Comparison of ENCODE assay signal across 13 cellular contexts in genomic region chr18:48800479-48800876, GRCh38.
DNase-seq lines count a peak whose midpoint lies in the region; ATAC-seq lines count a peak whose summit lies in the region.
"Had no signal": no experiment of that assay in that cellular context is flagged by ENCODE, and none has a peak within 500 bp of the region (broad histone marks: within the 10 kb centered on the region; RNA-seq: fewer than 3 reads in every experiment).

No MANE protein-coding gene starts in this region.

- peak overlapping the region in 1 of 2 donors; percentile 7 for H3K27ac Mint-ChIP-seq in stimulated activated naive CD8-positive, alpha-beta T cell treated with anti-CD3 and anti-CD28 coated beads, Interleukin-15, amount 100 ng/mL, for 72 hours

- no peaks in the 10 kb centered on the region for H3K27me3 Mint-ChIP-seq in stimulated activated naive CD8-positive, alpha-beta T cell treated with anti-CD3 and anti-CD28 coated beads, Interleukin-15, amount 100 ng/mL, for 72 hours

- DNase-seq in activated CD4-positive, alpha-beta T cell treated with anti-CD3 and anti-CD28 coated beads for 1 hour, result peak; percentile 2
- no peak for DNase-seq in activated CD4-positive, alpha-beta T cell treated with anti-CD3 and anti-CD28 coated beads, Interleukin-2, amount 50 U/mL, for 4 hours
- peak; percentile 6 for DNase-seq in ecto neural progenitor cell (ENCODE audit: low spot score)
- DNase-seq in stimulated activated naive CD8-positive, alpha-beta T cell treated with anti-CD3 and anti-CD28 coated beads, Interleukin-15, amount 100 ng/mL, for 72 hours, result peak in 1 of 2 donors; percentile 4
- DNase-seq in H7, result no peak
- DNase-seq in NCI-H1048 (lab: John Stamatoyannopoulos, UW), result no peak
- DNase-seq: 8988T, mesendoderm, NCI-H446 treated with DMSO at 0.1 percent for 48 hours, T-helper 9 cell had no signal

- H3K4me1 Mint-ChIP-seq in stimulated activated naive CD8-positive, alpha-beta T cell treated with anti-CD3 and anti-CD28 coated beads, Interleukin-15, amount 100 ng/mL, for 72 hours, result peaks cover 76% of the 10 kb centered on the region

- H3K4me3 Mint-ChIP-seq in stimulated activated naive CD8-positive, alpha-beta T cell treated with anti-CD3 and anti-CD28 coated beads, Interleukin-15, amount 100 ng/mL, for 72 hours, result peak overlapping the region; percentile 24 to 48

- no peaks in the 10 kb centered on the region for H3K27me3 ChIP-seq in H7 (ENCODE audit: control insufficient read depth, insufficient read depth, low read length)
- H3K27me3 ChIP-seq: breast epithelium had no signal

- no peaks in the 10 kb centered on the region for H3K36me3 ChIP-seq in H7 (replicated peaks; ENCODE audit: control insufficient read depth, insufficient read depth, low read length)
- H3K36me3 ChIP-seq: breast epithelium had no signal

- H3K9me3 Mint-ChIP-seq in stimulated activated naive CD8-positive, alpha-beta T cell treated with anti-CD3 and anti-CD28 coated beads, Interleukin-15, amount 100 ng/mL, for 72 hours, result peaks cover 0 to 5% of the 10 kb centered on the region in 2 donors

- no peak overlapping the region for H3K4me3 ChIP-seq in H7 (ENCODE audit: insufficient read depth, low read depth, low read length)
- H3K4me3 ChIP-seq: breast epithelium had no signal

- ATAC-seq in HG03045 (IDR thresholded peaks at IDR 0.05; ENCODE audit: unreplicated experiment), result peak; percentile 6
- no peak for ATAC-seq in stimulated activated naive CD8-positive, alpha-beta T cell treated with anti-CD3 and anti-CD28 coated beads, Interleukin-15, amount 100 ng/mL, for 72 hours
- no peak for ATAC-seq in GM21528 (IDR thresholded peaks at IDR 0.05; ENCODE audit: low FRiP score, unreplicated experiment)

Comparison
In these comparisons a context has a peak if more than half of its experiments do, and no peak if none do; other contexts are left out.
1. DNase-seq: peak in activated CD4-positive, alpha-beta T cell treated with anti-CD3 and anti-CD28 coated beads for 1 hour (single experiment) and ecto neural progenitor cell (single experiment); none in activated CD4-positive, alpha-beta T cell treated with anti-CD3 and anti-CD28 coated beads, Interleukin-2, amount 50 U/mL, for 4 hours (0 of 2), H7 (single experiment) and NCI-H1048 (single experiment).